Comparison of ENCODE assay signal across 8 cellular contexts in the genomic region with DNA sequence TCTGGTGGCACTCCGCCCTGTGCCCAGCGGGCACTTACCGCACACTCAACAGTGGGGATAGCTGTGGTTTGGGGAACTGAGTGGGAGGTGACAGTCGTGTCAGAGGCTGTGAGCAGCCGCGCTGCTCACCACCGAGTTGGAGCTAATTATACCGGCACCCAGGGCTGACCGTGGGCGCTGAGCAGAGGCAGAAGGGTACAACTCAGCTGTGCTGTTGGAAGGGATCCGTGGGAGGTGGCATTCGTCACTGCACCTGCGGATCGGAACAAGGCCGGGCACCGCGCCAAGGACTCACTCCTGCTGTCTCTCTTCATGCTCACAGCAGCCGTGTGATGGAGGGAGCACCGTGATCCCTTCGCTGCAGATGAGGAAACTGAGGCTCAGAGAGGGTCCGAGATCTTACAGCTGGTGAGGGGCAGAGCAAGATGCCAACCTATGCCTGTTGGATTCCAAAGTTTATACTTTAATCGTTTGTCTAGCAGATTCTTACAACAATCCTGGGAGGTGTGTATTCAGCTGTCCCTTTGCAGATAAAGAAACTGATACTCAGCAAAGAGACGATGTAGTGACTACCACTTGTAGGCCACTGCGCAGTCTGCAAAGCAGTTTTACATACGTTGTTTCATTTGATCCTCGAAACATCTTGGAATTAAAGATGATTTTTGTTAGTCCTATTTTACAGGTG. TPM values are rescaled to one million over a fixed set of nuclear protein-coding genes. Genes with fewer than 3 reads are reported as not detected.
DNase-seq lines count a peak whose midpoint lies in the region; ATAC-seq, FAIRE-seq and TF ChIP-seq lines count a peak whose summit lies in the region.

No MANE protein-coding gene starts in this region.

- TF ChIP-seq POLR2A in GM12891 (IDR thresholded peaks at IDR 0.05; ENCODE audit: low read depth, low read length), result no peak

- FAIRE-seq in GM12891 (lab: Jason Lieb, UNC), result peak; percentile 73

- DNase-seq in GM12891 (ENCODE audit: insufficient read length, low spot score) (no peak), NCI-H1436 (lab: John Stamatoyannopoulos, UW) (peak; percentile 65), cerebellar cortex (ENCODE audit: low spot score) (peak; percentile 78), lung microvascular endothelial cell (ENCODE audit: low read depth in 2 of 2) (peak; percentile 8 to 34), HCEC 1CT (no peak)
- peak; percentile 67 for DNase-seq in activated CD4-positive, CD25-positive, alpha-beta regulatory T cell treated with anti-CD3 and anti-CD28 coated beads, Interleukin-2, amount 50 U/mL, for 16 hours (ENCODE audit: low read depth, low spot score)
- DNase-seq in stimulated activated CD8-positive, alpha-beta memory T cell treated with anti-CD3 and anti-CD28 coated beads, Interleukin-12 subunit alpha, Interleukin-12 subunit beta, amount 100 ng/mL, for 1 hour (ENCODE audit: low read depth), result peak; percentile 77

- peak; percentile 41 for ATAC-seq in HG02759 (IDR thresholded peaks at IDR 0.05; ENCODE audit: unreplicated experiment)

TF ChIP-seq in GM12891, 5 proteins besides CTCF, POLR2A, EP300 and RAD21:
- TF ChIP-seq SPI1 (IDR thresholded peaks at IDR 0.05; ENCODE audit: low read depth, low read length) (0 out of 2 replicates have a peak, but pooled peaks have one; percentile 3), PAX5 (IDR thresholded peaks at IDR 0.05; ENCODE audit: insufficient read depth, low read length, severe bottlenecking) (no peak), POU2F2 (IDR thresholded peaks at IDR 0.05; ENCODE audit: low read depth, low read length) (peak; percentile 33; the same call in 1 of the 2 replicates), TAF1 (IDR thresholded peaks at IDR 0.05; ENCODE audit: low read depth, low read length) (no peak), POLR2AphosphoS5 (IDR thresholded peaks at IDR 0.05; ENCODE audit: low read depth, low read length) (no peak)

RNA-seq across cellular contexts. Expression of a gene that starts 0.7 kb away (rescaled TPM):
- polyA plus RNA-seq in GM12891 (2012; ENCODE audit: low read depth, missing spikeins), result 22.1 TPM
- 17.4 and 24.8 TPM in 2 replicates for total RNA-seq in lung microvascular endothelial cell

Comparison
In these comparisons a context has a peak if more than half of its experiments do, and no peak if none do; other contexts are left out.
1. DNase-seq: peak in NCI-H1436 (single experiment), activated CD4-positive, CD25-positive, alpha-beta regulatory T cell treated with anti-CD3 and anti-CD28 coated beads, Interleukin-2, amount 50 U/mL, for 16 hours (single experiment), cerebellar cortex (single experiment), lung microvascular endothelial cell (2 of 2) and stimulated activated CD8-positive, alpha-beta memory T cell treated with anti-CD3 and anti-CD28 coated beads, Interleukin-12 subunit alpha, Interleukin-12 subunit beta, amount 100 ng/mL, for 1 hour (single experiment); none in GM12891 (single experiment) and HCEC 1CT (single experiment).